Comparison of ENCODE assay signal across 3 cellular contexts in the genomic region with DNA sequence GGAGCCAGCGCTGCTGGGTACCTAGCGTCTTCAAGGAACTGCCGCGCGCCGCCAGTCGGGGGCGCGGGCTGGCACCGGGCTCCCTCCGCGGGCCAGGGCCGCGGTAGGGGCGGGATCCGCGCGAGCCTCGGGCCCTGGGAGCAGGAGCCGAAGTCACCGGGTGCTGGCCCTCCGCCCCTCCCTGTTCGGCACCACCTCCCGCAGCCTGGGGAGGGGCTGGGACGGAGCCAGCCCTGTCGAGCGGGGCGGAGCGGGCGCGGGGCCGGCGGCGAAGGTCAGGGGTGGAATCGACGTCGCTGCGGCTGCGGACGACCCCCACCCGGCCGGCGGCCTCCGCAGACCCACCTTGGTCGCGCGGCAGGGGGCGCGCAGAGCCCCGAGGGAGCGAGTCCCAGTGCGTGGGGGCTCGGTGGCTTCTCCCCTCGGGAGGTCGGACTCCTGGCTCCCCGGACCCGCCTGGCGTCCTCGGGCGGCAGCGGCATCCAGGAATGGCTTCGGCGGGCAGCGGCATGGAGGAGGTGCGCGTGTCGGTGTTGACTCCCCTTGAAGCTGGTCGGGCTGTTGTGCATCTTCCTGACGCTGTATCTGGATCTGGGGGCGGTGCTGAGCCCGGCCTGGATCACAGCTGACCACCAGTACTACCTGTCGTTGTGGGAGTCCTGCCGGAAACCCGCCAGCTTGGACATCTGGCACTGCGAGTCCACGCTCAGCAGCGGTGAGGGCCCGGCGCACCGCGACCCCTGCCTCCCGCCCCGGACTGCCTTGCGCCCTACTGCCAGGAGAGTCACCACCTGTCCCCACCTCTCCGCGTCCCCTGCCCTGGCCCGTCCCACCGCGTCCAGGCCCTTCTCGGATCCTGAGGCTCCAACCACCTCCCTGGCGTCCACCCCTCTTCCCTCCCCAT.
TF ChIP-seq lines count a peak whose summit lies in the region.

No MANE protein-coding gene starts in this region.

TF ChIP-seq in A549, 52 proteins besides CTCF, POLR2A, EP300 and RAD21:
- TF ChIP-seq GATA3 (IDR thresholded peaks at IDR 0.05; ENCODE audit: borderline replicate concordance) (no peak), SMC3 (IDR thresholded peaks at IDR 0.05) (0 out of 3 replicates have a peak, but pooled peaks have one; percentile 9)

TF ChIP-seq in Ishikawa, 13 proteins besides CTCF, POLR2A, EP300 and RAD21:
- peak; percentile 80; the same call in 1 of the 2 replicates for TF ChIP-seq ZBTB7A (IDR thresholded peaks at IDR 0.05; ENCODE audit: low read depth)
- no peak for TF ChIP-seq TAF1 (IDR thresholded peaks at IDR 0.05; ENCODE audit: low read depth)
- peak; percentile 12; the same call in 1 of the 2 replicates for TF ChIP-seq NFIC (IDR thresholded peaks at IDR 0.05)

TF ChIP-seq in endothelial cell of umbilical vein, 7 proteins besides CTCF, POLR2A, EP300 and RAD21:
- TF ChIP-seq FOS (IDR thresholded peaks at IDR 0.05; ENCODE audit: borderline replicate concordance, insufficient read depth, low read length) (no peak), EZH2 (IDR thresholded peaks at IDR 0.05; ENCODE audit: borderline replicate concordance, low read depth, low read length, severe bottlenecking) (no peak), GATA2 (IDR thresholded peaks at IDR 0.05; ENCODE audit: insufficient read depth, insufficient read length, low read depth, low read length) (no peak), MYC (IDR thresholded peaks at IDR 0.05; ENCODE audit: low read depth, low read length) (no peak), JUN (IDR thresholded peaks at IDR 0.05; ENCODE audit: borderline replicate concordance, insufficient read depth, insufficient read length, low read depth) (no peak), POLR2AphosphoS5 (IDR thresholded peaks at IDR 0.05; ENCODE audit: insufficient read depth, low read depth, low read length) (no peak)
- TF ChIP-seq, protein P1, sequence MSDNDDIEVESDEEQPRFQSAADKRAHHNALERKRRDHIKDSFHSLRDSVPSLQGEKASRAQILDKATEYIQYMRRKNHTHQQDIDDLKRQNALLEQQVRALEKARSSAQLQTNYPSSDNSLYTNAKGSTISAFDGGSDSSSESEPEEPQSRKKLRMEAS (IDR thresholded peaks at IDR 0.05; ENCODE audit: insufficient read depth, insufficient read length), result no peak
